8 cellular contexts compared by ENCODE assay signal in the genomic region with DNA sequence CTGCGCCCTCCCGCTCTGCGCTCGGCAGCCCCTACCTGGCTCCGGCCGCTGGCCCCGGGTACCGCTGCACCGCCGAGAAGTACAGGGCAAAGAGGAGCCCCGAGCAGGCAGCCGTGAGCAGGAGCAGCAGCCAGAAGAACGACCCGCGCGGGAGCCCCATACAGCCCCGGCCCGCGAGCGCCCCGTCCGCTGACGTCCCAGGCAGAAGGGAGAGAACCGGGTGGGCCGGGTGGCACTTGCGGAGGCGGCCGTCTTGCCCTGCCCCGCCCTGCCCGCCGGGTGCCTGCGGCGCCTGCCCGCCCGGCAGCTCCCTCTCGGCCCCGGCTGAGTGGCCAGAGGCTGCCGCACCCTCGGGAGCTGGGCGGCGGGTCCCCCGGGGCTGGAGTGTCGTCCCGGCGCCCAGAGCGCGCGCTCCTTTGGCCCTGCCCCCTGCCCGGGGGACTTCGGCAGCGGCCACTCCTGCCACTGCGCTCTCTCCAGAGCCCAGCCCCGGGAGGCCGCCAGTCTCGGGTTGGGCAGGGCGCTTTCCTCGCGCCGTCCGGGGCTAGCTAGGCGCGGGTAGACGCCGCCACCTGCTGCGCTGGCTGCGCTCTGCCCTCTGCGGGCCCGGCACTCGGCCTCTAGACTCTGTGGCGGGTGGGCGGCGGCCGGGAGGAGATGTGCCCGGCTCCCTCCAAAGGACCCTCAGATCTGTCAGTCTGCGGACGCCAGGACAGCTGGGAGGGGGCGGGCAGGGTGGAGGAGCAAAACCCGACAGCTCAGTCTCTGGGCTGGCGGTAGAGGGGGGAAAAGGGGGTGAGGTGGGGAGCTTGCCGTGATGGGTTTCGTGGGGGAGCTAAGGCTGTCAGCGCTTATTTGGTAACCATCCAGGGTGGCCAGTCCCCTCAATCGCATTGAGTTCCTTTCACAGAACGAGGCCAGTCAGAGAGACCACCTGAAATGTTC. TPM values are rescaled to one million over a fixed set of nuclear protein-coding genes. Genes with fewer than 3 reads are reported as not detected.
DNase-seq lines count a peak whose midpoint lies in the region; ATAC-seq, FAIRE-seq and TF ChIP-seq lines count a peak whose summit lies in the region.

A gene (minus strand): TSS at position 212 of the 945 bp plus-strand sequence. CDS start 52 bp downstream, at position 160.

- no peaks in the 10 kb centered on the region for H3K9me3 ChIP-seq in HepG2 (ENCODE audit: low read length)

- intact Hi-C loops in Calu3 (cut with micrococcal nuclease; ENCODE audit: unreplicated experiment): no loop called here
- intact Hi-C loops in HepG2 (cut with micrococcal nuclease; ENCODE audit: unreplicated experiment): loop anchor here (2.0 to 5.0 kb wide), 3 partner anchors 15 to 61 kb away; no protein-coding TSS in a partner anchor

- H3K36me3 Mint-ChIP-seq in Calu3 (ENCODE audit: insufficient read depth, unreplicated experiment) (peaks cover 34% of the 10 kb centered on the region), IgD-negative memory B cell (peaks cover 6% of the 10 kb centered on the region)
- no peaks in the 10 kb centered on the region for H3K36me3 Mint-ChIP-seq in stimulated activated effector memory CD8-positive, alpha-beta T cell treated with anti-CD3 and anti-CD28 coated beads, Interleukin-12 subunit alpha, Interleukin-12 subunit beta, amount 100 ng/mL, for 72 hours

- H3K4me2 ChIP-seq in HepG2 (ENCODE audit: low read depth, low read length): peak within 1 kb of the TSS; percentile 73

- TF ChIP-seq CTCF in Calu3 (IDR thresholded peaks at IDR 0.05; ENCODE audit: unreplicated experiment): no peak
- TF ChIP-seq CTCF in HepG2 (CRISPR knock-in tag; IDR thresholded peaks at IDR 0.05): peak; percentile 90

- peak within 1 kb of the TSS; percentile 55 to 72 (median 58) for H3K4me3 ChIP-seq in HepG2 (replicated peaks in 1 of 3; ENCODE audit: insufficient read depth in 1 of 3, low read depth in 2 of 3, low read length in 3 of 3)

- H2AFZ ChIP-seq in HepG2 (ENCODE audit: low read length): no peak within 1 kb of the TSS

- POLR2A ChIA-PET in HepG2 (lab: Yijun Ruan, JAX): interaction anchor here (0.9 to 3.2 kb wide), 12 partner anchors 10 to 86 kb away, joined by 3 to 19 read pairs (median 4); a partner anchor contains a TSS

- H3K27ac Mint-ChIP-seq in Calu3 (ENCODE audit: unreplicated experiment) (no peak within 1 kb of the TSS), IgD-negative memory B cell (no peak within 1 kb of the TSS)
- no peak within 1 kb of the TSS for H3K27ac Mint-ChIP-seq in stimulated activated effector memory CD8-positive, alpha-beta T cell treated with anti-CD3 and anti-CD28 coated beads, Interleukin-12 subunit alpha, Interleukin-12 subunit beta, amount 100 ng/mL, for 72 hours

- H3K36me3 ChIP-seq in HepG2 (replicated peaks in 1 of 2; ENCODE audit: control insufficient read depth in 1 of 2, insufficient read depth in 2 of 2, low read length in 2 of 2): no peaks in the 10 kb centered on the region

- BruUV-seq in Calu3 (replicated peaks; lab: Mats Ljungman, UMichigan) (no TSS peak), HepG2 (replicated peaks; lab: Mats Ljungman, UMichigan) (no TSS peak)

- CTCF ChIA-PET in Calu3 (lab: Charles Lee) (interaction anchor here (1.0 to 2.1 kb wide), 7 partner anchors 19 to 95 kb away, joined by 3 to 12 read pairs (median 5); no protein-coding TSS in a partner anchor), HepG2 (lab: Yijun Ruan, JAX; ENCODE audit: low intra/inter-chr PET ratio, low total read pairs) (interaction anchor here (0.7 to 1.8 kb wide), 3 partner anchors 27 to 62 kb away, joined by 3 to 5 read pairs (median 5); no protein-coding TSS in a partner anchor)

- H3K9me3 Mint-ChIP-seq in Calu3 (ENCODE audit: low read depth, unreplicated experiment) (no peaks in the 10 kb centered on the region), IgD-negative memory B cell (peaks cover 0 to 5% (median 0%) of the 10 kb centered on the region in 3 donors)
- no peaks in the 10 kb centered on the region for H3K9me3 Mint-ChIP-seq in stimulated activated effector memory CD8-positive, alpha-beta T cell treated with anti-CD3 and anti-CD28 coated beads, Interleukin-12 subunit alpha, Interleukin-12 subunit beta, amount 100 ng/mL, for 72 hours

- in situ Hi-C loops in HepG2 (cut with HindIII; ENCODE audit: extremely low pct_ligation_motif_present, low pct_unique_long_range_greater_than_20kb): no loop called here

- no peak within 1 kb of the TSS; the same call in 1 of the 2 replicates for H3K9ac ChIP-seq in HepG2 (ENCODE audit: insufficient read depth, low read depth, low read length)

- WGBS in HepG2 (ENCODE audit: low lambda C conversion rate): 1% methylated on average over 29 of the region's 84 CpGs

- peaks cover 9% of the 10 kb centered on the region for H3K4me1 Mint-ChIP-seq in Calu3 (ENCODE audit: low read depth, unreplicated experiment)
- peaks cover 0 to 4% (median 0%) of the 10 kb centered on the region in 3 donors for H3K4me1 Mint-ChIP-seq in IgD-negative memory B cell
- peaks cover 11% of the 10 kb centered on the region for H3K4me1 Mint-ChIP-seq in stimulated activated effector memory CD8-positive, alpha-beta T cell treated with anti-CD3 and anti-CD28 coated beads, Interleukin-12 subunit alpha, Interleukin-12 subunit beta, amount 100 ng/mL, for 72 hours

- TF ChIP-seq RAD21 in HepG2 (CRISPR knock-in tag; IDR thresholded peaks at IDR 0.05): peak; percentile 98

- FAIRE-seq in HepG2 (lab: Jason Lieb, UNC): no peak

- TF ChIP-seq POLR2A in HepG2 (IDR thresholded peaks at IDR 0.05; ENCODE audit: insufficient read depth in 1 of 2, low read depth in 2 of 2, low read length in 2 of 2): no peak

- H3K27ac ChIP-seq in HepG2 (ENCODE audit: extremely low read length, insufficient read depth, low read length): no peak within 1 kb of the TSS

- H3K27me3 Mint-ChIP-seq in Calu3 (ENCODE audit: unreplicated experiment) (peaks cover 10% of the 10 kb centered on the region), IgD-negative memory B cell (peaks cover 27% of the 10 kb centered on the region)

- peaks cover 11 to 41% of the 10 kb centered on the region in 2 experiments; a peak in 4 of 5 replicates for H3K27me3 ChIP-seq in HepG2 (ENCODE audit: control insufficient read depth in 1 of 2, insufficient read depth in 2 of 2, low read length in 2 of 2)

- H3K4me3 Mint-ChIP-seq in Calu3 (ENCODE audit: low read depth, unreplicated experiment): peak within 1 kb of the TSS; percentile 78
- peak within 1 kb of the TSS; percentile 74 to 91 (median 80) for H3K4me3 Mint-ChIP-seq in IgD-negative memory B cell
- H3K4me3 Mint-ChIP-seq in stimulated activated effector memory CD8-positive, alpha-beta T cell treated with anti-CD3 and anti-CD28 coated beads, Interleukin-12 subunit alpha, Interleukin-12 subunit beta, amount 100 ng/mL, for 72 hours: peak within 1 kb of the TSS; percentile 67

- H4K20me1 ChIP-seq in HepG2 (ENCODE audit: insufficient read depth, low read length): no peaks in the 10 kb centered on the region

- DNase-seq in Calu3: peak; percentile 86
- peak; percentile 56 for DNase-seq in T1000 (lab: John Stamatoyannopoulos, UW)
- DNase-seq in dedifferentiated amniotic fluid mesenchymal stem cell (ENCODE audit: extremely low spot score): peak; percentile 14
- peak; percentile 66 for DNase-seq in HepG2 (ENCODE audit: low spot score)
- peak; percentile 49 to 72 for DNase-seq in stimulated activated effector memory CD8-positive, alpha-beta T cell treated with anti-CD3 and anti-CD28 coated beads, Interleukin-12 subunit alpha, Interleukin-12 subunit beta, amount 100 ng/mL, for 72 hours (ENCODE audit: low spot score in 2 of 2)

- no peak for TF ChIP-seq EP300 in HepG2 (IDR thresholded peaks at IDR 0.05; ENCODE audit: low read depth in 2 of 2, low read length in 2 of 2)
- TF ChIP-seq EP300 in HepG2 (CRISPR knock-in tag; IDR thresholded peaks at IDR 0.05; ENCODE audit: borderline replicate concordance): no peak

- peaks cover 54% of the 10 kb centered on the region for H3K4me1 ChIP-seq in HepG2 (ENCODE audit: insufficient read depth, low read length)

- H3K79me2 ChIP-seq in HepG2 (ENCODE audit: insufficient read depth, low read length): no peaks in the 10 kb centered on the region

- peak; percentile 93 for ATAC-seq in HepG2
- ATAC-seq in stimulated activated effector memory CD8-positive, alpha-beta T cell treated with anti-CD3 and anti-CD28 coated beads, Interleukin-12 subunit alpha, Interleukin-12 subunit beta, amount 100 ng/mL, for 72 hours: peak; percentile 89
- no peak for ATAC-seq in HG02571 (IDR thresholded peaks at IDR 0.05; ENCODE audit: unreplicated experiment)
- no peak for ATAC-seq in HG03196 (IDR thresholded peaks at IDR 0.05; ENCODE audit: unreplicated experiment)

TF ChIP-seq in HepG2, 621 proteins besides CTCF, POLR2A, EP300 and RAD21 (continues in another document):
- TF ChIP-seq NCOA1 (CRISPR knock-in tag; IDR thresholded peaks at IDR 0.05): 0 out of 2 replicates have a peak, but pooled peaks have one; percentile 37
- peak; percentile 38 for TF ChIP-seq HDAC2 (CRISPR knock-in tag; IDR thresholded peaks at IDR 0.05)
- TF ChIP-seq HNRNPL (IDR thresholded peaks at IDR 0.05; ENCODE audit: low read depth, low read length): peak; percentile 73; the same call in 1 of the 2 replicates

RNA-seq across cellular contexts. Expression of the gene that starts here (rescaled TPM):
- total RNA-seq in Calu3 (2022) (10.5 and 11.6 TPM in 2 replicates), HepG2 (2016; rRNA removed; fragmentation: Illumina TruSeq; extraction: Trizol) (0.49 and 0.84 TPM in 2 replicates)
- polyA plus RNA-seq in IgD-negative memory B cell (0.68 TPM), HepG2 (2011; rRNA removed) (0.12 and 0.30 TPM in 2 replicates)
- 0.35 and 0.51 TPM in 2 replicates for total RNA-seq in HepG2 (2016; cell fraction: cytosol; rRNA removed; fragmentation: Illumina TruSeq; extraction: Trizol; ENCODE audit: low read depth)
- total RNA-seq in HepG2 (2016; cell fraction: insoluble cytoplasmic fraction; rRNA removed; fragmentation: Illumina TruSeq; extraction: Trizol): 0.13 and 0.39 TPM in 2 replicates
- 0.77 and 0.79 TPM in 2 replicates for total RNA-seq in HepG2 (2016; cell fraction: membrane; rRNA removed; fragmentation: Illumina TruSeq; extraction: Trizol)
- total RNA-seq in HepG2 (2016; cell fraction: nucleus; rRNA removed; fragmentation: Illumina TruSeq; extraction: Trizol): 0.68 and 0.97 TPM in 2 replicates
- polyA plus RNA-seq in HepG2 (2011; cell fraction: cytosol; rRNA removed): 0.24 and 0.50 TPM in 2 replicates
- polyA plus RNA-seq in HepG2 (2011; cell fraction: nucleus; rRNA removed): 0.43 TPM in 2 replicates
- 0.16 TPM in 1 of 2 replicates, not detected in the other for polyA plus RNA-seq in HepG2 (2012)
- polyA plus RNA-seq in HepG2 (2016; cell fraction: cytosol; fragmentation: Illumina TruSeq; extraction: Trizol; ENCODE audit: low read depth): 0.34 and 0.45 TPM in 2 replicates
- 0.56 and 0.64 TPM in 2 replicates for polyA plus RNA-seq in HepG2 (2016; cell fraction: insoluble cytoplasmic fraction; fragmentation: Illumina TruSeq; extraction: Trizol; ENCODE audit: low read depth)
- 0.62 and 0.69 TPM in 2 replicates for polyA plus RNA-seq in HepG2 (2016; cell fraction: membrane; fragmentation: Illumina TruSeq; extraction: Trizol; ENCODE audit: low read depth)
- 1.0 and 1.6 TPM in 2 replicates for polyA plus RNA-seq in HepG2 (2016; cell fraction: nucleus; fragmentation: Illumina TruSeq; extraction: Trizol; ENCODE audit: insufficient read depth, low read depth)
- 0.34 and 1.1 TPM in 2 replicates for polyA minus RNA-seq in HepG2 (2011; rRNA and poly(A)+ RNA removed; ENCODE audit: low replicate concordance)
- not detected in 2 replicates for polyA minus RNA-seq in HepG2 (2011; cell fraction: cytosol; rRNA and poly(A)+ RNA removed)
- not detected in 2 replicates for polyA minus RNA-seq in HepG2 (2011; cell fraction: nucleus; rRNA and poly(A)+ RNA removed)

Comparison
In these comparisons a context has a peak if more than half of its experiments do, and no peak if none do; other contexts are left out.
1. DNase-seq: peak in every context shown above with its lines; median percentile 86 in Calu3; 66 in HepG2; 60 in stimulated activated effector memory CD8-positive, alpha-beta T cell treated with anti-CD3 and anti-CD28 coated beads, Interleukin-12 subunit alpha, Interleukin-12 subunit beta, amount 100 ng/mL, for 72 hours; 56 in T1000; 14 in dedifferentiated amniotic fluid mesenchymal stem cell.
2. ATAC-seq: peak in HepG2 (single experiment) and stimulated activated effector memory CD8-positive, alpha-beta T cell treated with anti-CD3 and anti-CD28 coated beads, Interleukin-12 subunit alpha, Interleukin-12 subunit beta, amount 100 ng/mL, for 72 hours (single experiment); none in HG02571 (single experiment) and HG03196 (single experiment).
3. Peak in every context shown above with its lines, with median percentiles within 50 percentile points of each other: H3K4me3 Mint-ChIP-seq.